ENCODE assay signal across 8 cellular contexts in the genomic region with DNA sequence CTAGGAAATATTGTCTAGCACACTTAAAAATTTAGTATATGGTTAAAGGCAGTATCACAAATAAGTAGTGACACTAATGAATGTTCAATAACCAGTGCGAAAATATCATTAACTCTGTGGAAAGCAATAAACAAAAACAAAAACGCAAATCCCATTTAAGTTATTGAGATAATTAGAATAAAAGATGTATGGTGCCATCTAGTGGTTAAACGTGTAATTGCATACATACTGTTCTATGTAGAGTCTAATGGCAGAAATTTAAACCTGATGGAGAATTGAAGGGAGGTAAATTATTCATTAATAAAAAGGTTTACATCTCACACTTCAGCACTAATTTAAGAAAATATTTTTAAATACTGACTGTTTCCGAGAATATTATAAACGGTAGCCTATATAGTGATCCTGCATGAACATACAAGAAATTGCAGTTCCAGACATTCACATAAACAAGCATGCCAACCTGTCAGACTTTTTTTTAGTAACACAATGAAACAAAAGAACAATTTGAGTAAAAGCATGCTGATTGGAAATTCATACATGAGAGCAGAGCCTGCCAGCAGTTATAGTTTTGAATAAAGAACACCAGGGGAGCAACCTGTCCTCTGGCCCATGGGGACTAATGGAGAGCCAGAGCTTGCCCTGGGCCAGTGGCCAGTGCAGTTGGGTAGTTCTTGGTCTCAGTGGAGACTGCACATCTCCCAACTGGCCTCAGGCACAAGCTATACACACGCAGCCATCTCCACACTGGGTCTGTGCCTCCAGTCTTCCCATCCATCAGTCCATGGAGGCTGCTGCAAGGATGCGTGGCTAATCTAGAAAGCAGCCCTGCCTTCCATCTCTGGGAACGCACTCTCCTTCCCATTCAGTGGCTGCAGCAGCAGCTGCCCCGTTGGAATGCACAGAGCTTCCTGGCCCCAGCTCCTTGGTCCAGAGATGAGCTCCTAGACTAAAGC. TPM values are rescaled to one million over a fixed set of nuclear protein-coding genes. Genes with fewer than 3 reads are reported as not detected.
DNase-seq lines count a peak whose midpoint lies in the region; ATAC-seq and TF ChIP-seq lines count a peak whose summit lies in the region.

No MANE protein-coding gene starts in this region.

- H3K79me1 ChIP-seq in IMR-90 (ENCODE audit: low read depth in 1 of 2, low read length in 2 of 2) (no peaks in the 10 kb centered on the region), mesenchymal stem cell (replicated peaks; ENCODE audit: low read length, poor library complexity, severe bottlenecking) (no peaks in the 10 kb centered on the region)

- H2BK5ac ChIP-seq in IMR-90 (ENCODE audit: low read depth, low read length, poor library complexity, severe bottlenecking): no peak overlapping the region
- H2BK5ac ChIP-seq in mesenchymal stem cell (ENCODE audit: low read depth, low read length, poor library complexity, severe bottlenecking): no peak overlapping the region

- H2AK9ac ChIP-seq in IMR-90 (replicated peaks; ENCODE audit: low read depth, low read length, poor library complexity): no peak overlapping the region

- H3K36me3 ChIP-seq in IMR-90 (ENCODE audit: control insufficient read depth, insufficient read depth, low read length): no peaks in the 10 kb centered on the region
- H3K36me3 ChIP-seq in OCI-LY7 (ENCODE audit: insufficient read depth, low read length): no peaks in the 10 kb centered on the region
- H3K36me3 ChIP-seq in mesenchymal stem cell (ENCODE audit: control insufficient read depth in 1 of 2, insufficient read depth in 2 of 2, low read depth in 1 of 2, low read length in 2 of 2): no peaks in the 10 kb centered on the region
- H3K36me3 ChIP-seq in effector memory CD4-positive, alpha-beta T cell (ENCODE audit: control insufficient read depth, insufficient read depth, low read length): no peaks in the 10 kb centered on the region

- intact Hi-C loops in IMR-90 (cut with micrococcal nuclease) (loop anchor here (1.0 to 10.0 kb wide), 5 partner anchors 97 to 699 kb away; no protein-coding TSS in a partner anchor), OCI-LY7 (cut with micrococcal nuclease; ENCODE audit: unreplicated experiment) (loop anchor here (1.0 kb wide), 1 partner anchor 538 kb away; no protein-coding TSS in a partner anchor)

- BruUV-seq in IMR-90 (replicated peaks; lab: Mats Ljungman, UMichigan) (no TSS peak), OCI-LY7 (replicated peaks; lab: Mats Ljungman, UMichigan) (no TSS peak)

- no peak for TF ChIP-seq POLR2A in IMR-90 (IDR thresholded peaks at IDR 0.05; ENCODE audit: low read depth, low read length)

- no peak overlapping the region; the same call in 1 of the 2 replicates for H4K5ac ChIP-seq in IMR-90 (ENCODE audit: low read depth, low read length)

- no peak overlapping the region for H4K8ac ChIP-seq in IMR-90 (ENCODE audit: low read depth in 2 of 2, low read length in 2 of 2)
- H4K8ac ChIP-seq in mesenchymal stem cell (ENCODE audit: low read length): no peak overlapping the region

- H3K4ac ChIP-seq in IMR-90 (ENCODE audit: low read depth, low read length) (no peak overlapping the region), mesenchymal stem cell (ENCODE audit: low read depth in 1 of 2, low read length in 2 of 2) (peak overlapping the region in 1 of 2 experiments; percentile 24)

- no peaks in the 10 kb centered on the region for H3K9me2 ChIP-seq in OCI-LY7 (ENCODE audit: insufficient read depth, low read length)

- POLR2A ChIA-PET in IMR-90 (lab: Charles Lee; ENCODE audit: unreplicated experiment): no interaction called here
- POLR2A ChIA-PET in OCI-LY7 (lab: Charles Lee): no interaction called here

- no peak overlapping the region for H3K23ac ChIP-seq in IMR-90 (ENCODE audit: low read depth, low read length)
- H3K23ac ChIP-seq in mesenchymal stem cell (ENCODE audit: low read length in 2 of 2): no peak overlapping the region

- H3K14ac ChIP-seq in IMR-90 (replicated peaks; ENCODE audit: low read depth, low read length): no peak overlapping the region
- H3K14ac ChIP-seq in mesenchymal stem cell (ENCODE audit: low read length in 2 of 2): no peak overlapping the region

- H2BK120ac ChIP-seq in IMR-90 (ENCODE audit: low read depth, low read length) (no peak overlapping the region), mesenchymal stem cell (ENCODE audit: low read depth, low read length) (no peak overlapping the region)

- H2AFZ ChIP-seq in IMR-90 (replicated peaks; ENCODE audit: low read length, poor library complexity): no peak overlapping the region
- H2AFZ ChIP-seq in OCI-LY7 (ENCODE audit: low read length): no peak overlapping the region
- no peak overlapping the region for H2AFZ ChIP-seq in mesenchymal stem cell (ENCODE audit: low read depth, low read length)

- H3K4me1 ChIP-seq in IMR-90 (ENCODE audit: control insufficient read depth, insufficient read depth, low read length) (peaks cover 5% of the 10 kb centered on the region; the same call in 1 of the 2 replicates), OCI-LY7 (ENCODE audit: insufficient read depth, low read length, poor library complexity, severe bottlenecking) (peaks cover 15% of the 10 kb centered on the region), mesenchymal stem cell (ENCODE audit: control insufficient read depth, insufficient read depth, low read depth, low read length) (peaks cover 2% of the 10 kb centered on the region)
- H3K4me1 ChIP-seq in effector memory CD4-positive, alpha-beta T cell (ENCODE audit: control insufficient read depth, insufficient read depth, low read length, poor library complexity, severe bottlenecking): no peaks in the 10 kb centered on the region

- TF ChIP-seq RAD21 in IMR-90 (IDR thresholded peaks at IDR 0.05; ENCODE audit: low read length): peak; percentile 77

- H3K18ac ChIP-seq in IMR-90 (ENCODE audit: low read depth, low read length) (no peak overlapping the region), mesenchymal stem cell (ENCODE audit: low read depth in 1 of 2, low read length in 2 of 2) (no peak overlapping the region)

- no peak overlapping the region for H4K91ac ChIP-seq in IMR-90 (ENCODE audit: insufficient read depth, low read depth, low read length)
- peak overlapping the region; percentile 35 for H4K91ac ChIP-seq in mesenchymal stem cell (ENCODE audit: low read length)

- dilution Hi-C loops in IMR-90 (cut with HindIII; ENCODE audit: low sequenced_read_pairs, unreplicated experiment): no loop called here

- H3K4me2 ChIP-seq in IMR-90 (ENCODE audit: low read depth, low read length): no peak overlapping the region
- H3K4me2 ChIP-seq in OCI-LY7 (ENCODE audit: low read length): no peak overlapping the region
- H3K4me2 ChIP-seq in mesenchymal stem cell (ENCODE audit: low read length, poor library complexity, severe bottlenecking): no peak overlapping the region

- TF ChIP-seq CTCF in GM12875 (IDR thresholded peaks at IDR 0.05; ENCODE audit: borderline replicate concordance, insufficient read depth, low read depth, low read length): 0 out of 2 replicates have a peak, but pooled peaks have one; percentile 19
- peak; percentile 77 for TF ChIP-seq CTCF in IMR-90 (conservative IDR thresholded peaks at IDR 0.05; ENCODE audit: low read depth, low read length)
- peak; percentile 96 for TF ChIP-seq CTCF in OCI-LY7 (conservative IDR thresholded peaks at IDR 0.05; ENCODE audit: low read length)

- peak; percentile 63; the same call in 1 of the 2 replicates for ATAC-seq in IMR-90 (ENCODE audit: low read depth)

- peak overlapping the region; percentile 45 to 72 for H2BK12ac ChIP-seq in mesenchymal stem cell (ENCODE audit: low read length in 2 of 2)

- H3K9me1 ChIP-seq in IMR-90 (ENCODE audit: insufficient read depth, low read length): peaks cover 2% of the 10 kb centered on the region; the same call in 1 of the 2 replicates

- in situ Hi-C loops in ACHN (cut with HindIII; ENCODE audit: low pct_ligation_motif_present, low pct_unique_long_range_greater_than_20kb, low sequenced_read_pairs): no loop called here
- in situ Hi-C loops in IMR-90 (cut with MboI; ENCODE audit: low sequenced_read_pairs): loop anchor here (10.0 kb wide), 1 partner anchor 119 kb away; no protein-coding TSS in a partner anchor

- H3K27ac ChIP-seq in IMR-90 (ENCODE audit: insufficient read depth, low read length) (no peak overlapping the region), OCI-LY7 (ENCODE audit: low read depth, low read length, poor library complexity, severe bottlenecking) (no peak overlapping the region), mesenchymal stem cell (ENCODE audit: low read length, poor library complexity, severe bottlenecking) (no peak overlapping the region)
- H3K27ac ChIP-seq in effector memory CD4-positive, alpha-beta T cell (ENCODE audit: insufficient read depth, low read length, poor library complexity, severe bottlenecking): no peak overlapping the region

- no peak overlapping the region for H3K56ac ChIP-seq in IMR-90 (ENCODE audit: extremely low read depth, insufficient read depth, low read length)

- H2BK15ac ChIP-seq in IMR-90 (ENCODE audit: low read depth, low read length): no peak overlapping the region
- H2BK15ac ChIP-seq in mesenchymal stem cell (ENCODE audit: low read depth, poor library complexity, severe bottlenecking): no peak overlapping the region

- H3K4me3 ChIP-seq in GM12875 (ENCODE audit: low read depth, low read length) (no peak overlapping the region), IMR-90 (ENCODE audit: insufficient read depth, low read depth, low read length) (no peak overlapping the region), OCI-LY7 (ENCODE audit: low read depth, low read length, poor library complexity, severe bottlenecking) (no peak overlapping the region), mesenchymal stem cell (ENCODE audit: insufficient read depth in 1 of 2, low read depth in 1 of 2, low read length in 2 of 2) (no peak overlapping the region)
- no peak overlapping the region for H3K4me3 ChIP-seq in effector memory CD4-positive, alpha-beta T cell (ENCODE audit: insufficient read depth, low read depth, low read length, poor library complexity, severe bottlenecking)

- peaks cover 2% of the 10 kb centered on the region; the same call in 1 of the 2 replicates for H3K27me3 ChIP-seq in IMR-90 (ENCODE audit: control insufficient read depth, insufficient read depth, low read length)
- H3K27me3 ChIP-seq in mesenchymal stem cell (ENCODE audit: control insufficient read depth in 1 of 2, insufficient read depth in 1 of 2, low read length in 2 of 2): peaks cover 0 to 4% of the 10 kb centered on the region in 2 experiments
- H3K27me3 ChIP-seq in effector memory CD4-positive, alpha-beta T cell (replicated peaks; ENCODE audit: control insufficient read depth, insufficient read depth, low read length, poor library complexity, severe bottlenecking): no peaks in the 10 kb centered on the region

- no peak overlapping the region for H2BK20ac ChIP-seq in IMR-90 (ENCODE audit: low read depth, low read length)

- DNase-seq in ACHN (peak; percentile 75), IMR-90 (peak; percentile 63), OCI-LY7 (ENCODE audit: low spot score) (peak; percentile 74), dermis microvascular lymphatic vessel endothelial cell (ENCODE audit: low read depth in 2 of 2) (peak; percentile 69 to 70), mesenchymal stem cell (peak; percentile 68)
- no peak for DNase-seq in stimulated activated CD4-positive, alpha-beta T cell treated with anti-CD3 and anti-CD28 coated beads, Interleukin-1b, Interleukin-23, amount 100 ng/mL, for 48 hours
- no peak for DNase-seq in effector memory CD4-positive, alpha-beta T cell

- no peaks in the 10 kb centered on the region for H3K79me2 ChIP-seq in OCI-LY7 (ENCODE audit: insufficient read depth, low read depth, low read length)

- H3K9me3 ChIP-seq in IMR-90 (ENCODE audit: control insufficient read depth, insufficient read depth, low read length): no peaks in the 10 kb centered on the region
- no peaks in the 10 kb centered on the region for H3K9me3 ChIP-seq in OCI-LY7 (ENCODE audit: low read length)
- no peaks in the 10 kb centered on the region for H3K9me3 ChIP-seq in mesenchymal stem cell (ENCODE audit: control insufficient read depth, low read length)
- no peaks in the 10 kb centered on the region for H3K9me3 ChIP-seq in effector memory CD4-positive, alpha-beta T cell (ENCODE audit: control insufficient read depth, low read length)

- H2AK5ac ChIP-seq in IMR-90 (ENCODE audit: low read depth, low read length): no peak overlapping the region; the same call in 1 of the 2 replicates
- H2AK5ac ChIP-seq in mesenchymal stem cell (ENCODE audit: low read length, severe bottlenecking): peak overlapping the region; percentile 40

- no CpG with 5 or more reads among the region's 9 CpGs for WGBS in IMR-90 (ENCODE audit: extremely low coverage in 2 of 2, insufficient read length in 1 of 2), 2 experiments
- 47% methylated on average over 6 of the region's 9 CpGs for WGBS in mesenchymal stem cell

- H4K20me1 ChIP-seq in IMR-90 (ENCODE audit: insufficient read depth, low read length): no peaks in the 10 kb centered on the region
- H4K20me1 ChIP-seq in OCI-LY7 (ENCODE audit: insufficient read depth, low read length): no peaks in the 10 kb centered on the region

- CTCF ChIA-PET in IMR-90 (lab: Yijun Ruan, JAX) (interaction anchor here (1.0 to 3.6 kb wide), 5 partner anchors 18 to 541 kb away, joined by 3 to 21 read pairs (median 4); no protein-coding TSS in a partner anchor), OCI-LY7 (lab: Charles Lee; ENCODE audit: unreplicated experiment) (interaction anchor here (1.3 kb wide), 1 partner anchor 537 kb away, joined by 4 read pairs; no protein-coding TSS in a partner anchor)

- no peak overlapping the region for H3K9ac ChIP-seq in IMR-90 (ENCODE audit: low read depth, low read length)
- H3K9ac ChIP-seq in mesenchymal stem cell (ENCODE audit: low read length): peak overlapping the region; percentile 39

RNA-seq across cellular contexts. Expression of gene GCG, which starts 28.0 kb away (rescaled TPM):
- total RNA-seq in IMR-90 (2012; rRNA removed): not detected in 2 replicates
- polyA plus RNA-seq in IMR-90 (2012; rRNA removed): not detected in 2 replicates
- not detected in 2 replicates for polyA plus RNA-seq in IMR-90 (2012; cell fraction: cytosol; rRNA removed)
- not detected in 2 replicates for polyA plus RNA-seq in IMR-90 (2012; cell fraction: nucleus; rRNA removed; ENCODE audit: low replicate concordance)
- not detected in 2 replicates for total RNA-seq in OCI-LY7 (2014; rRNA removed; shearing (Covaris generic))
- total RNA-seq in OCI-LY7 (2022): not detected in 2 replicates
- total RNA-seq in dermis microvascular lymphatic vessel endothelial cell: not detected in 2 replicates
- not detected for polyA plus RNA-seq in mesenchymal stem cell (2013, experiment 1 of 2)
- polyA plus RNA-seq in mesenchymal stem cell (2013, experiment 2 of 2): not detected

RNA-seq across cellular contexts. Expression of gene DPP4, which starts 50.1 kb away (rescaled TPM):
- total RNA-seq in IMR-90 (2012; rRNA removed) (19.0 and 24.2 TPM in 2 replicates), OCI-LY7 (2022) (not detected in 2 replicates), dermis microvascular lymphatic vessel endothelial cell (67.4 and 73.6 TPM in 2 replicates)
- 9.8 and 13.2 TPM in 2 replicates for polyA plus RNA-seq in IMR-90 (2012; rRNA removed)
- polyA plus RNA-seq in IMR-90 (2012; cell fraction: cytosol; rRNA removed): 3.2 and 3.9 TPM in 2 replicates
- polyA plus RNA-seq in IMR-90 (2012; cell fraction: nucleus; rRNA removed; ENCODE audit: low replicate concordance): 2.3 and 20.0 TPM in 2 replicates
- not detected in 2 replicates for total RNA-seq in OCI-LY7 (2014; rRNA removed; shearing (Covaris generic))
- polyA plus RNA-seq in mesenchymal stem cell (2013, experiment 1 of 2): 80.0 TPM
- 82.7 TPM for polyA plus RNA-seq in mesenchymal stem cell (2013, experiment 2 of 2)

Comparison
In these comparisons a context has a peak if more than half of its experiments do, and no peak if none do; other contexts are left out.
1. DNase-seq: peak in ACHN (single experiment), IMR-90 (single experiment), OCI-LY7 (single experiment), dermis microvascular lymphatic vessel endothelial cell (2 of 2) and mesenchymal stem cell (single experiment); none in stimulated activated CD4-positive, alpha-beta T cell treated with anti-CD3 and anti-CD28 coated beads, Interleukin-1b, Interleukin-23, amount 100 ng/mL, for 48 hours (single experiment) and effector memory CD4-positive, alpha-beta T cell (0 of 3).
2. CTCF ChIP-seq: peak in every context shown above with its lines; median percentile 96 in OCI-LY7; 77 in IMR-90; 19 in GM12875.
3. RNA of gene DPP4, which starts 50.1 kb away (total RNA-seq): 67.4 to 73.6 TPM in dermis microvascular lymphatic vessel endothelial cell and 19.0 to 24.2 TPM in IMR-90; not detected in OCI-LY7; every median in the first group is over 10 times any median in the second.